9 cellular contexts compared by ENCODE assay signal in the genomic region with DNA sequence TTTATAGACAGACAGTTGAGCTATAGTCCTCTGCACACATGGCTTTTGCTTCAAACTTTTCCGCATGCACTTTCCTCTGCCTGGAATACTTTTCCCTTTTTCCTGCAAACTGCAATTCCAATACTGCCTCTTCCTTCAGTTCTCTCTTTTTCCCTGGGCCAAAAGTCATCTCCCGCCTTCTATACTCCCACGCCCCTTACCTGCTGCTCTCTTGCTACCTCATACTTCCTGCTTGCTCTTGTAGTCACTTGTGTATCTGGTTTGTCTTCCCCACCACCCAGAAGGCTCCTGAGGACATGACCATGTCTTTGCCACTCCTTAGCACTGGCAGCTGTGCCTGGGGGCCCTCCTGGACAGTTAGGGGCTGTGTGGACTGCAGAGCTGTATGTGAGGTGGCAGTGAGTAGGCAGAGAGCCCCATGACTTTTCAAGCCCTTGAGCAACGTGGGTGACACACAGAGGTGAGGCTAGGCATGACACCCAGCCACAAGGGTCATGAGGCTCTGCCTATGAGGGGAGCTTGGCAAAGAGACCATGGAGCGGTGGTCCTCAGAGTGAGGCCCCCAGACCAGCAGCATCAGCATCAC. TPM values are rescaled to one million over a fixed set of nuclear protein-coding genes. Genes with fewer than 3 reads are reported as not detected.
DNase-seq lines count a peak whose midpoint lies in the region; ATAC-seq and TF ChIP-seq lines count a peak whose summit lies in the region.
"Had no signal": no experiment of that assay in that cellular context is flagged by ENCODE, and none has a peak within 500 bp of the region (broad histone marks: within the 10 kb centered on the region; RNA-seq: fewer than 3 reads in every experiment).

No MANE protein-coding gene starts in this region.

- peaks cover 4% of the 10 kb centered on the region for H3K4me1 ChIP-seq in lower lobe of right lung

- H3K27me3 ChIP-seq in lower lobe of right lung (ENCODE audit: low read depth), result peaks cover 23% of the 10 kb centered on the region

- H3K4me3 ChIP-seq in lower lobe of right lung, result no peak overlapping the region

- no peaks in the 10 kb centered on the region for H3K36me3 ChIP-seq in lower lobe of right lung

- ATAC-seq in GM19351 (IDR thresholded peaks at IDR 0.05; ENCODE audit: unreplicated experiment) (peak; percentile 65), lower lobe of right lung (no peak), GM18870 (IDR thresholded peaks at IDR 0.05; ENCODE audit: unreplicated experiment) (no peak)

- intact Hi-C loops in lower lobe of right lung (cut with DNase I), result no loop called here

- DNase-seq in Daoy (ENCODE audit: low read depth) (peak; percentile 29), SW480 (ENCODE audit: low spot score) (peak; percentile 56), lower lobe of right lung (no peak), NCI-H2196 (lab: John Stamatoyannopoulos, UW; ENCODE audit: unreplicated experiment) (no peak), NCI-H2081 (lab: John Stamatoyannopoulos, UW) (no peak), GM19238 (ENCODE audit: insufficient read length, low spot score) (no peak)

- H3K9me3 ChIP-seq in lower lobe of right lung, result no peaks in the 10 kb centered on the region

- TF ChIP-seq CTCF in lower lobe of right lung (IDR thresholded peaks at IDR 0.05), result peak; percentile 13

- H3K27ac ChIP-seq in lower lobe of right lung, result no peak overlapping the region

RNA-seq across cellular contexts. Expression of gene SPEG, which starts 23.2 kb away (rescaled TPM):
- total RNA-seq in Daoy (2014; rRNA removed; shearing (Covaris generic)), result 4.9 and 18.4 TPM in 2 replicates
- total RNA-seq in lower lobe of right lung, result 6.5 TPM

RNA-seq across cellular contexts. Expression of gene DES, which starts 39.7 kb away (rescaled TPM):
- 0.17 and 0.77 TPM in 2 replicates for total RNA-seq in Daoy (2014; rRNA removed; shearing (Covaris generic))
- 64.5 TPM for total RNA-seq in lower lobe of right lung

RNA-seq across cellular contexts. Expression of gene GMPPA, which starts 40.8 kb away (rescaled TPM):
- total RNA-seq in Daoy (2014; rRNA removed; shearing (Covaris generic)), result 30.0 and 47.6 TPM in 2 replicates
- 29.9 TPM for total RNA-seq in lower lobe of right lung

RNA-seq across cellular contexts. Expression of gene ASIC4, which starts 56.4 kb away (rescaled TPM):
- total RNA-seq in Daoy (2014; rRNA removed; shearing (Covaris generic)), result 0.42 TPM in 1 of 2 replicates, not detected in the other
- 0.53 TPM for total RNA-seq in lower lobe of right lung
- total RNA-seq: subcutaneous adipose tissue had no signal

Comparison
In these comparisons a context has a peak if more than half of its experiments do, and no peak if none do; other contexts are left out.
1. DNase-seq: peak in Daoy (single experiment) and SW480 (single experiment); none in lower lobe of right lung (single experiment), NCI-H2196 (single experiment), NCI-H2081 (0 of 2) and GM19238 (single experiment).
2. RNA of gene DES, which starts 39.7 kb away (total RNA-seq): 64.5 TPM in lower lobe of right lung (single experiment); 0.17 to 0.77 TPM in Daoy; every median in the first group is over 10 times any median in the second.